ENCODE assay signal across 8 cellular contexts in genomic region chr14:35808658-35809563, GRCh38.
A peak's percentile ranks its signal among the peaks of the same experiment; 100 is the strongest.
DNase-seq lines count a peak whose midpoint lies in the region; ATAC-seq lines count a peak whose summit lies in the region.
"Not testable (repeated sequence)": the region's sequence is repeated elsewhere in the genome, so short reads cannot be mapped to it uniquely, and the experiment has no call there.

RALGAPA1 (minus strand) TSS chr14:35809295; CDS start chr14:35808835, 460 bp downstream.

- H3K27me3 Mint-ChIP-seq in central memory CD8-positive, alpha-beta T cell = not testable (repeated sequence)

- H3K27ac Mint-ChIP-seq in central memory CD8-positive, alpha-beta T cell (ENCODE audit: low read depth) = peak within 1 kb of the TSS; percentile 100

- DNase-seq in AG20443 (ENCODE audit: low spot score) = peak; percentile 94
- DNase-seq in NCI-H345 treated with DMSO at 0.1 percent for 48 hours (lab: John Stamatoyannopoulos, UW; ENCODE audit: unreplicated experiment) = peak; percentile 94
- peak; percentile 87 for DNase-seq in activated CD4-positive, CD25-positive, alpha-beta regulatory T cell treated with anti-CD3 and anti-CD28 coated beads, Interleukin-2, amount 50 U/mL, for 16 hours (ENCODE audit: low read depth, low spot score)
- peak; percentile 91 to 96 for DNase-seq in central memory CD8-positive, alpha-beta T cell (ENCODE audit: low spot score in 2 of 2)
- peak; percentile 99 for DNase-seq in iris pigment epithelial cell (ENCODE audit: low read depth)
- DNase-seq in stimulated activated CD4-positive, alpha-beta T cell treated with anti-CD3 and anti-CD28 coated beads, Interleukin-12 subunit alpha, Interleukin-12 subunit beta, amount 100 ng/mL, for 24 hours (ENCODE audit: low read depth in 2 of 2) = peak; percentile 81 to 84

- peaks cover 19% of the 10 kb centered on the region for H3K36me3 Mint-ChIP-seq in central memory CD8-positive, alpha-beta T cell (ENCODE audit: insufficient read depth)

- peak; percentile 94 for ATAC-seq in GM19025 (IDR thresholded peaks at IDR 0.05; ENCODE audit: low read depth, unreplicated experiment)
- ATAC-seq in HG03342 (IDR thresholded peaks at IDR 0.05; ENCODE audit: unreplicated experiment) = peak; percentile 98
- peak; percentile 92 for ATAC-seq in central memory CD8-positive, alpha-beta T cell (replicated peaks; ENCODE audit: extremely low read depth, poor library complexity, severe bottlenecking)

- not testable (repeated sequence) for H3K9me3 Mint-ChIP-seq in central memory CD8-positive, alpha-beta T cell

- peaks cover 34% of the 10 kb centered on the region for H3K4me1 Mint-ChIP-seq in central memory CD8-positive, alpha-beta T cell

- peak within 1 kb of the TSS; percentile 90 for H3K4me3 Mint-ChIP-seq in central memory CD8-positive, alpha-beta T cell

Comparison
In these comparisons a context has a peak if more than half of its experiments do, and no peak if none do; other contexts are left out.
1. Peak in every context shown above with its lines: DNase-seq and ATAC-seq.